Comparison of ENCODE assay signal across 29 cellular contexts in genomic region chr5:66408561-66408960, GRCh38.
"Had no signal": no experiment of that assay in that cellular context is flagged by ENCODE, and none has a peak within 500 bp of the region (broad histone marks: within the 10 kb centered on the region; RNA-seq: fewer than 3 reads in every experiment).

No MANE protein-coding gene starts in this region.

- H3K27me3 Mint-ChIP-seq: dendritic cell treated with granulocyte-macrophage colony-stimulating factor and Interleukin-4, amounts not matched to agents 40 ng/mL and 50 ng/mL, for 4 days had no signal

- H3K27me3 ChIP-seq: colonic mucosa, esophagus muscularis mucosa, foreskin keratinocyte, gastrocnemius medialis, gastroesophageal sphincter, heart left ventricle, heart right ventricle had no signal

- ATAC-seq: effector memory CD8-positive, alpha-beta T cell; esophagus mucosa; foreskin keratinocyte; gastrocnemius medialis; gastroesophageal sphincter; heart left ventricle; heart right ventricle had no signal

- H3K9me3 Mint-ChIP-seq: dendritic cell treated with granulocyte-macrophage colony-stimulating factor and Interleukin-4, amounts not matched to agents 40 ng/mL and 50 ng/mL, for 4 days; effector memory CD8-positive, alpha-beta T cell had no signal

- H3K9me3 ChIP-seq: colonic mucosa, esophagus squamous epithelium, gastrocnemius medialis had no signal

- H3K4me1 Mint-ChIP-seq: endodermal cell had no signal

- H3K4me3 ChIP-seq: colonic mucosa, coronary artery, dorsolateral prefrontal cortex, esophagus muscularis mucosa, esophagus squamous epithelium, gastrocnemius medialis, gastroesophageal sphincter, heart left ventricle, heart right ventricle had no signal

- H3K27ac ChIP-seq: colonic mucosa, coronary artery, dorsolateral prefrontal cortex, epithelial cell of prostate, esophagus muscularis mucosa, esophagus squamous epithelium, foreskin keratinocyte, gastrocnemius medialis, gastroesophageal sphincter, heart left ventricle, heart right ventricle had no signal

- H3K36me3 ChIP-seq: colonic mucosa, esophagus squamous epithelium, gastrocnemius medialis, gastroesophageal sphincter had no signal

- DNase-seq: colonic mucosa; cortex of kidney; dermis blood vessel endothelial cell; dorsolateral prefrontal cortex; effector CD4-positive, alpha-beta T cell; effector CD8-positive, alpha-beta T cell; effector memory CD4-positive, alpha-beta T cell; effector memory CD8-positive, alpha-beta T cell; endodermal cell; erythroblast; esophagus squamous epithelium; foreskin fibroblast; foreskin keratinocyte; foreskin melanocyte; gastrocnemius medialis; glutamatergic neuron; head of caudate nucleus; heart left ventricle; heart right ventricle had no signal

- H3K4me1 ChIP-seq: colonic mucosa, esophagus squamous epithelium, foreskin keratinocyte, gastrocnemius medialis, gastroesophageal sphincter had no signal

- H3K4me3 Mint-ChIP-seq: dendritic cell treated with granulocyte-macrophage colony-stimulating factor and Interleukin-4, amounts not matched to agents 40 ng/mL and 50 ng/mL, for 4 days; effector memory CD8-positive, alpha-beta T cell; endodermal cell had no signal

- H3K27ac Mint-ChIP-seq: dendritic cell treated with granulocyte-macrophage colony-stimulating factor and Interleukin-4, amounts not matched to agents 40 ng/mL and 50 ng/mL, for 4 days; effector memory CD8-positive, alpha-beta T cell; endodermal cell had no signal

- FAIRE-seq: colon, endometrium, endothelial cell of umbilical vein, frontal cortex had no signal
